Comparison of ENCODE assay signal across 9 cellular contexts in genomic region chr6:117976030-117976651, GRCh38.
DNase-seq lines count a peak whose midpoint lies in the region; ATAC-seq lines count a peak whose summit lies in the region.
"Had no signal": no experiment of that assay in that cellular context is flagged by ENCODE, and none has a peak within 500 bp of the region (broad histone marks: within the 10 kb centered on the region; RNA-seq: fewer than 3 reads in every experiment).

No MANE protein-coding gene starts in this region.

- DNase-seq in D341Med (ENCODE audit: low spot score) (peak; percentile 41), NCI-H1417 treated with DMSO at 0.1 percent for 48 hours (lab: John Stamatoyannopoulos, UW) (peak; percentile 2), SKM-1 treated with dmso at 0.1 percent for 144 hours (lab: John Stamatoyannopoulos, UW; ENCODE audit: unreplicated experiment) (peak; percentile 64), fibroblast of the conjunctiva (ENCODE audit: low read depth) (peak; percentile 1), renal cortical epithelial cell (ENCODE audit: low read depth) (peak; percentile 62)
- DNase-seq in activated T-helper 2 cell treated with anti-CD3 and anti-CD28 coated beads, Interferon-gamma antibody, Interleukin-2, Interleukin-4, amounts not matched to agents 10 μg/mL and 5 μg/mL and 100 μg/mL, durations not matched to agents 14 hours and 24 hours and 36 hours (ENCODE audit: low spot score) = no peak

- H3K9me3 Mint-ChIP-seq in activated T-helper 2 cell treated with anti-CD3 and anti-CD28 coated beads, Interferon-gamma antibody, Interleukin-2, Interleukin-4, amounts not matched to agents 10 μg/mL and 5 μg/mL and 100 μg/mL, durations not matched to agents 14 hours and 24 hours and 36 hours = peaks cover 4% of the 10 kb centered on the region

- peak; percentile 71 for ATAC-seq in GM21367 (IDR thresholded peaks at IDR 0.05; ENCODE audit: unreplicated experiment)
- ATAC-seq in GM21528 (IDR thresholded peaks at IDR 0.05; ENCODE audit: low FRiP score, unreplicated experiment) = no peak
- ATAC-seq: T-cell had no signal

- peaks cover 11% of the 10 kb centered on the region for H3K27me3 Mint-ChIP-seq in activated T-helper 2 cell treated with anti-CD3 and anti-CD28 coated beads, Interferon-gamma antibody, Interleukin-2, Interleukin-4, amounts not matched to agents 10 μg/mL and 5 μg/mL and 100 μg/mL, durations not matched to agents 14 hours and 24 hours and 36 hours (ENCODE audit: low read depth)

- H3K4me3 Mint-ChIP-seq in activated T-helper 2 cell treated with anti-CD3 and anti-CD28 coated beads, Interferon-gamma antibody, Interleukin-2, Interleukin-4, amounts not matched to agents 10 μg/mL and 5 μg/mL and 100 μg/mL, durations not matched to agents 14 hours and 24 hours and 36 hours (ENCODE audit: low read depth) = no peak overlapping the region
- H3K4me3 Mint-ChIP-seq: T-cell had no signal

- intact Hi-C loops in activated T-helper 2 cell treated with anti-CD3 and anti-CD28 coated beads, Interferon-gamma antibody, Interleukin-2, Interleukin-4, amounts not matched to agents 10 μg/mL and 5 μg/mL and 100 μg/mL, durations not matched to agents 14 hours and 24 hours and 36 hours (cut with micrococcal nuclease) = loop anchor here (2.0 kb wide), 1 partner anchor 575 kb away; no protein-coding TSS in a partner anchor

- no peaks in the 10 kb centered on the region for H3K4me1 Mint-ChIP-seq in activated T-helper 2 cell treated with anti-CD3 and anti-CD28 coated beads, Interferon-gamma antibody, Interleukin-2, Interleukin-4, amounts not matched to agents 10 μg/mL and 5 μg/mL and 100 μg/mL, durations not matched to agents 14 hours and 24 hours and 36 hours (ENCODE audit: low read depth)
- H3K4me1 Mint-ChIP-seq: T-cell had no signal

- H3K27ac Mint-ChIP-seq in activated T-helper 2 cell treated with anti-CD3 and anti-CD28 coated beads, Interferon-gamma antibody, Interleukin-2, Interleukin-4, amounts not matched to agents 10 μg/mL and 5 μg/mL and 100 μg/mL, durations not matched to agents 14 hours and 24 hours and 36 hours = no peak overlapping the region
- H3K27ac Mint-ChIP-seq: T-cell had no signal

- H3K36me3 Mint-ChIP-seq in activated T-helper 2 cell treated with anti-CD3 and anti-CD28 coated beads, Interferon-gamma antibody, Interleukin-2, Interleukin-4, amounts not matched to agents 10 μg/mL and 5 μg/mL and 100 μg/mL, durations not matched to agents 14 hours and 24 hours and 36 hours (ENCODE audit: low read depth) = no peaks in the 10 kb centered on the region
- H3K36me3 Mint-ChIP-seq: T-cell had no signal
